16 cellular contexts compared by ENCODE assay signal in genomic region chr14:89674906-89675305, GRCh38.
DNase-seq lines count a peak whose midpoint lies in the region; ATAC-seq and TF ChIP-seq lines count a peak whose summit lies in the region.
"Had no signal": no experiment of that assay in that cellular context is flagged by ENCODE, and none has a peak within 500 bp of the region (broad histone marks: within the 10 kb centered on the region; RNA-seq: fewer than 3 reads in every experiment).

No MANE protein-coding gene starts in this region.

- no peaks in the 10 kb centered on the region for H3K79me2 ChIP-seq in SK-N-SH (ENCODE audit: insufficient read depth)

- CTCF ChIA-PET in SK-N-SH (lab: Yijun Ruan, JAX) = interaction anchor here (0.9 to 1.2 kb wide), 2 partner anchors 15 to 173 kb away, joined by 3 to 4 read pairs; no protein-coding TSS in a partner anchor
- CTCF ChIA-PET in activated CD8-positive, alpha-beta T cell treated with anti-CD3 and anti-CD28 coated beads for 36 hours (lab: Charles Lee) = interaction anchor here (1.6 kb wide), 1 partner anchor 41 kb away, joined by 5 read pairs; no protein-coding TSS in a partner anchor

- no peak overlapping the region for H2AFZ ChIP-seq in SK-N-SH (ENCODE audit: low read depth)

- H3K4me3 ChIP-seq in SK-N-SH (ENCODE audit: low read depth in 2 of 2, low read length in 1 of 2) = no peak overlapping the region
- H3K4me3 ChIP-seq: BLaER1, GM12878 had no signal

- TF ChIP-seq CTCF in SK-N-SH (IDR thresholded peaks at IDR 0.05) (no peak), mesothelial cell of epicardium (IDR thresholded peaks at IDR 0.05; ENCODE audit: unreplicated experiment) (no peak)
- TF ChIP-seq CTCF in activated CD8-positive, alpha-beta T cell treated with anti-CD3 and anti-CD28 coated beads for 36 hours (IDR thresholded peaks at IDR 0.05) = no peak

- no peaks in the 10 kb centered on the region for H3K9me2 ChIP-seq in SK-N-SH

- POLR2A ChIA-PET in SK-N-SH (lab: Yijun Ruan, JAX) = no interaction called here
- POLR2A ChIA-PET in activated CD8-positive, alpha-beta T cell treated with anti-CD3 and anti-CD28 coated beads for 36 hours (lab: Charles Lee) = interaction anchor here (0.6 kb wide), 1 partner anchor 46 kb away, joined by 4 read pairs; no protein-coding TSS in a partner anchor

- no peak overlapping the region for H3K9ac ChIP-seq in SK-N-SH
- H3K9ac ChIP-seq: BLaER1 had no signal

- H3K9me3 ChIP-seq in SK-N-SH = no peaks in the 10 kb centered on the region

- no peak for TF ChIP-seq RAD21 in SK-N-SH (IDR thresholded peaks at IDR 0.05; ENCODE audit: low read length)

- H3K4me1 ChIP-seq in SK-N-SH (ENCODE audit: control insufficient read depth in 1 of 2, insufficient read depth in 2 of 2, low read depth in 1 of 2, low read length in 1 of 2) = peaks cover 0 to 5% of the 10 kb centered on the region in 2 experiments; a peak in 2 of 4 replicates

- no peaks in the 10 kb centered on the region for H3K27me3 ChIP-seq in SK-N-SH (ENCODE audit: insufficient read depth)
- H3K27me3 ChIP-seq: BLaER1 had no signal

- H3K27me3 Mint-ChIP-seq in mesothelial cell of epicardium (ENCODE audit: low read depth) = no peaks in the 10 kb centered on the region
- H3K27me3 Mint-ChIP-seq in activated CD8-positive, alpha-beta T cell treated with anti-CD3 and anti-CD28 coated beads for 36 hours = no peaks in the 10 kb centered on the region
- H3K27me3 Mint-ChIP-seq: CD4-positive, CD25-positive, alpha-beta regulatory T cell had no signal

- H3F3A ChIP-seq in SK-N-SH (replicated peaks; ENCODE audit: insufficient read depth) = no peaks in the 10 kb centered on the region

- H4K20me1 ChIP-seq in SK-N-SH (ENCODE audit: insufficient read depth) = no peaks in the 10 kb centered on the region
- H4K20me1 ChIP-seq: BLaER1 had no signal

- no peak overlapping the region for H3K27ac ChIP-seq in SK-N-SH (ENCODE audit: low read depth in 2 of 2, low read length in 1 of 2)
- H3K27ac ChIP-seq: BLaER1 had no signal

- ATAC-seq in GM21723 (IDR thresholded peaks at IDR 0.05; ENCODE audit: unreplicated experiment) = no peak
- no peak for ATAC-seq in HG02571 (IDR thresholded peaks at IDR 0.05; ENCODE audit: unreplicated experiment)
- no peak for ATAC-seq in activated CD8-positive, alpha-beta T cell treated with anti-CD3 and anti-CD28 coated beads for 36 hours
- ATAC-seq: GM12878, HepG2 had no signal

- no peak overlapping the region for H3K4me2 ChIP-seq in SK-N-SH
- H3K4me2 ChIP-seq: BLaER1 had no signal

- no peak overlapping the region for H3K4me3 Mint-ChIP-seq in mesothelial cell of epicardium
- no peak overlapping the region for H3K4me3 Mint-ChIP-seq in activated CD8-positive, alpha-beta T cell treated with anti-CD3 and anti-CD28 coated beads for 36 hours
- H3K4me3 Mint-ChIP-seq: CD4-positive, CD25-positive, alpha-beta regulatory T cell; H9 had no signal

- no peaks in the 10 kb centered on the region for H3K36me3 Mint-ChIP-seq in mesothelial cell of epicardium
- no peaks in the 10 kb centered on the region for H3K36me3 Mint-ChIP-seq in activated CD8-positive, alpha-beta T cell treated with anti-CD3 and anti-CD28 coated beads for 36 hours (ENCODE audit: low read depth)
- H3K36me3 Mint-ChIP-seq: CD4-positive, CD25-positive, alpha-beta regulatory T cell had no signal

- H3K36me3 ChIP-seq in SK-N-SH (replicated peaks in 1 of 2; ENCODE audit: control insufficient read depth in 1 of 2, insufficient read depth in 2 of 2, low read length in 1 of 2) = no peaks in the 10 kb centered on the region
- H3K36me3 ChIP-seq: BLaER1 had no signal

- DNase-seq in EH (ENCODE audit: low read depth) = peak; percentile 27
- DNase-seq in SK-N-SH = no peak
- peak; percentile 23 for DNase-seq in epidermal melanocyte (ENCODE audit: insufficient read length, low spot score)
- DNase-seq in mesothelial cell of epicardium (ENCODE audit: low spot score in 2 of 2, unreplicated experiment in 2 of 2) = no peak
- no peak for DNase-seq in NCI-H2107 treated with DMSO at 0.1 percent for 48 hours (lab: John Stamatoyannopoulos, UW; ENCODE audit: unreplicated experiment)
- DNase-seq in activated CD8-positive, alpha-beta T cell treated with anti-CD3 and anti-CD28 coated beads for 36 hours = no peak
- DNase-seq: AML-193; CD4-positive, CD25-positive, alpha-beta regulatory T cell; DMS53; GOT3; H9 had no signal

- intact Hi-C loops in activated CD8-positive, alpha-beta T cell treated with anti-CD3 and anti-CD28 coated beads for 36 hours (cut with micrococcal nuclease) = no loop called here

- WGBS in SK-N-SH (ENCODE audit: low lambda C conversion rate) = 30% methylated on average over 2 of the region's 2 CpGs

- peak overlapping the region; percentile 34 for H3K27ac Mint-ChIP-seq in mesothelial cell of epicardium
- no peak overlapping the region for H3K27ac Mint-ChIP-seq in activated CD8-positive, alpha-beta T cell treated with anti-CD3 and anti-CD28 coated beads for 36 hours
- H3K27ac Mint-ChIP-seq: CD4-positive, CD25-positive, alpha-beta regulatory T cell; H9 had no signal

- peaks cover 34% of the 10 kb centered on the region for H3K4me1 Mint-ChIP-seq in mesothelial cell of epicardium
- H3K4me1 Mint-ChIP-seq in activated CD8-positive, alpha-beta T cell treated with anti-CD3 and anti-CD28 coated beads for 36 hours (ENCODE audit: low read depth) = peaks cover 43% of the 10 kb centered on the region

- no peak for TF ChIP-seq EP300 in SK-N-SH (IDR thresholded peaks at IDR 0.05; ENCODE audit: borderline replicate concordance in 1 of 2, low read depth in 1 of 2, low read length in 1 of 2)

- no peaks in the 10 kb centered on the region for H3K9me3 Mint-ChIP-seq in mesothelial cell of epicardium
- no peaks in the 10 kb centered on the region for H3K9me3 Mint-ChIP-seq in activated CD8-positive, alpha-beta T cell treated with anti-CD3 and anti-CD28 coated beads for 36 hours
- H3K9me3 Mint-ChIP-seq: CD4-positive, CD25-positive, alpha-beta regulatory T cell; H9 had no signal

TF ChIP-seq in SK-N-SH, 30 proteins besides CTCF, POLR2A, EP300 and RAD21:
- TF ChIP-seq TCF12 (IDR thresholded peaks at IDR 0.05) = peak; percentile 20; the same call in 1 of the 2 replicates
- TF ChIP-seq EZH2phosphoT487 (IDR thresholded peaks at IDR 0.05; ENCODE audit: borderline replicate concordance, low read depth) = no peak

Comparison
In these comparisons a context has a peak if more than half of its experiments do, and no peak if none do; other contexts are left out.
1. DNase-seq: peak in EH (single experiment) and epidermal melanocyte (single experiment); none in SK-N-SH (single experiment), mesothelial cell of epicardium (0 of 2), NCI-H2107 treated with DMSO at 0.1 percent for 48 hours (single experiment) and activated CD8-positive, alpha-beta T cell treated with anti-CD3 and anti-CD28 coated beads for 36 hours (single experiment).